In genomic region chr2:238585836-238586821, GRCh38 we compare ENCODE assay signal across 19 cellular contexts.
DNase-seq lines count a peak whose midpoint lies in the region; ATAC-seq and TF ChIP-seq lines count a peak whose summit lies in the region.
"Had no signal": no experiment of that assay in that cellular context is flagged by ENCODE, and none has a peak within 500 bp of the region (broad histone marks: within the 10 kb centered on the region; RNA-seq: fewer than 3 reads in every experiment).

No MANE protein-coding gene starts in this region.

- H3K4me1 Mint-ChIP-seq in natural killer cell (no peaks in the 10 kb centered on the region), T-cell (no peaks in the 10 kb centered on the region)
- H3K4me1 Mint-ChIP-seq: activated naive CD4-positive, alpha-beta T cell treated with anti-CD3 and anti-CD28 coated beads, Interleukin-2, amount 50 U/mL, for 24 hours; naive B cell had no signal

- DNase-seq in G401 (ENCODE audit: low spot score), result peak; percentile 25
- peak; percentile 7 for DNase-seq in amniotic epithelial cell (ENCODE audit: low read depth)
- peak; percentile 31 to 50 for DNase-seq in hippocampal formation (lab: John Stamatoyannopoulos, UW)
- no peak for DNase-seq in sciatic nerve (ENCODE audit: low spot score)
- no peak for DNase-seq in natural killer cell
- DNase-seq in T-cell, result no peak
- no peak for DNase-seq in body of pancreas
- DNase-seq: activated CD4-positive, alpha-beta T cell treated with anti-CD3 and anti-CD28 coated beads for 1 hour; AML-193; cerebellar nuclear complex; heart right ventricle; naive B cell; NCI-H187 treated with DMSO at 0.1 percent for 48 hours; NCI-H69; T-helper 1 cell had no signal

- H3K27ac Mint-ChIP-seq in natural killer cell (no peak overlapping the region), T-cell (no peak overlapping the region)
- H3K27ac Mint-ChIP-seq: activated naive CD4-positive, alpha-beta T cell treated with anti-CD3 and anti-CD28 coated beads, Interleukin-2, amount 50 U/mL, for 24 hours; naive B cell had no signal

- H3K4me3 ChIP-seq in body of pancreas, result no peak overlapping the region
- H3K4me3 ChIP-seq: heart right ventricle, tibial artery had no signal

- H3K36me3 Mint-ChIP-seq in natural killer cell, result no peaks in the 10 kb centered on the region
- no peaks in the 10 kb centered on the region for H3K36me3 Mint-ChIP-seq in T-cell
- H3K36me3 Mint-ChIP-seq: activated naive CD4-positive, alpha-beta T cell treated with anti-CD3 and anti-CD28 coated beads, Interleukin-2, amount 50 U/mL, for 24 hours; naive B cell had no signal

- ATAC-seq in sciatic nerve (peak; percentile 65), natural killer cell (no peak), T-cell (replicated peaks in 1 of 4) (no peak), GM19324 (IDR thresholded peaks at IDR 0.05; ENCODE audit: low FRiP score, unreplicated experiment) (no peak), body of pancreas (no peak)

- H3K36me3 ChIP-seq in body of pancreas (replicated peaks in 1 of 2; ENCODE audit: insufficient read depth in 1 of 2, low read depth in 2 of 2), result no peaks in the 10 kb centered on the region
- H3K36me3 ChIP-seq: heart right ventricle, tibial artery had no signal

- no peak overlapping the region for H3K4me3 Mint-ChIP-seq in natural killer cell
- no peak overlapping the region for H3K4me3 Mint-ChIP-seq in T-cell
- H3K4me3 Mint-ChIP-seq: activated naive CD4-positive, alpha-beta T cell treated with anti-CD3 and anti-CD28 coated beads, Interleukin-2, amount 50 U/mL, for 24 hours; naive B cell had no signal

- H3K27me3 ChIP-seq in body of pancreas, result no peaks in the 10 kb centered on the region
- H3K27me3 ChIP-seq: heart right ventricle, tibial artery had no signal

- intact Hi-C loops in sciatic nerve (cut with DNase I), result no loop called here
- intact Hi-C loops in natural killer cell (cut with micrococcal nuclease), result no loop called here
- intact Hi-C loops in body of pancreas (cut with DNase I), result no loop called here

- no peaks in the 10 kb centered on the region for H3K4me1 ChIP-seq in body of pancreas
- H3K4me1 ChIP-seq: heart right ventricle, tibial artery had no signal

- no peaks in the 10 kb centered on the region for H3K9me3 Mint-ChIP-seq in natural killer cell
- peaks cover 0 to 4% (median 0%) of the 10 kb centered on the region in 3 donors for H3K9me3 Mint-ChIP-seq in T-cell
- H3K9me3 Mint-ChIP-seq: activated naive CD4-positive, alpha-beta T cell treated with anti-CD3 and anti-CD28 coated beads, Interleukin-2, amount 50 U/mL, for 24 hours had no signal

- H3K9me3 ChIP-seq in body of pancreas, result no peaks in the 10 kb centered on the region
- H3K9me3 ChIP-seq: tibial artery had no signal

- CTCF ChIA-PET in T-cell (lab: Charles Lee), result no interaction called here

- TF ChIP-seq CTCF in natural killer cell (IDR thresholded peaks at IDR 0.05), result no peak
- no peak for TF ChIP-seq CTCF in body of pancreas (IDR thresholded peaks at IDR 0.05)

- TF ChIP-seq POLR2A in body of pancreas (IDR thresholded peaks at IDR 0.05), result no peak

- POLR2A ChIA-PET in T-cell (lab: Charles Lee), result no interaction called here

- 68 to 76% methylated on average over 20 to 28 of the region's 34 CpGs for WGBS in body of pancreas, 2 donors

- in situ Hi-C loops in G401 (cut with HindIII; ENCODE audit: low sequenced_read_pairs), result no loop called here

- H3K27ac ChIP-seq in body of pancreas, result no peak overlapping the region
- H3K27ac ChIP-seq: heart right ventricle, KMS-11, tibial artery had no signal

- H3K27me3 Mint-ChIP-seq in natural killer cell (ENCODE audit: low read depth in 2 of 2), result peaks cover 0 to 3% of the 10 kb centered on the region in 2 donors
- peaks cover 0 to 7% of the 10 kb centered on the region in 2 donors for H3K27me3 Mint-ChIP-seq in T-cell
- H3K27me3 Mint-ChIP-seq: activated naive CD4-positive, alpha-beta T cell treated with anti-CD3 and anti-CD28 coated beads, Interleukin-2, amount 50 U/mL, for 24 hours; naive B cell had no signal

Comparison
In these comparisons a context has a peak if more than half of its experiments do, and no peak if none do; other contexts are left out.
1. DNase-seq: peak in G401 (single experiment), amniotic epithelial cell (single experiment) and hippocampal formation (2 of 2); none in sciatic nerve (single experiment), natural killer cell (single experiment), T-cell (0 of 34) and body of pancreas (0 of 4).